Comparison of ENCODE assay signal across 1 cellular context in the genomic region with DNA sequence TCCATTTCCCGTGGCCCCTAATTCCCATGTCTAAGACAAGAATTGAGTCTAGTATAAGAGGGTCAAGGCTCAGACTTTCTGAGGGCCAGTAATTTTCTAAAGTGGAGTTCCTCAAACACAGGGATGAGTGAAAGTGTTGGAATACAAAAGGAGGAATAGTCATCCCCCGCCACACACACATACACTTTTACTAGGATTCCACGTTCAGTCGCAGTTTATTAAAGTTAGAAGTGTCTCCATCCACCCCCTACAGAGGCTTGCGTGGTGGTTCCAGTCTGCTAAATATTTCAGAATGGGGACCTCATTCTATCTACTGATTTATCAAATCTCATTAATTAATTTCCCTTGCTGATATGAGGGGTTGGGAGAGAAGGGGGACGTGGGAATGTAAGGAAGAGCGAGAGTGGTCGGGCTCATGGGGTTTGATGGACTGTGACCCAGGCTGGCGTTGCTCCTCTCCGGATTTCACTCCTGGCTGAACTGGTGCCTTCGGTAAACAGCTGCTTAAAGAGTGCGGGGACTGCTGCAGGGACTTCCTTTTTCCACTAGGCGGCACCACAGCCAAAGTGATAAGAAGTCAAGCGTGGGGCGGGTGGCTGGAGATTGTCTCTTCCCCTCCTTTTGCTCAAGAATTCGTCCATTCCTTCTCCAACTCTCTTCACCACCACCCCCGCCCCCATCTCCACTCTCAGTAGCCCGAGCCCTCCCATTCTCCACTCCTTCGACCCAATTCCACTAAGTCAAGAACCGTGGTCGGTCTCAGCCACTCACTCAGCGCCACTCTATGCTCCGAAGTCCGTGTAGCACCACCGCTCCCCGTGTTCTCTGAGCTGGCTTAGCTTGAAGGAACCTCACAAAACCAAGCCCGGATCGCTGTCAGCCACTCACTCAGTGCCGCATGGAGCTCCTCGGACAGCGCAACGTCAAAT.
TF ChIP-seq lines count a peak whose summit lies in the region.

No MANE protein-coding gene starts in this region.

TF ChIP-seq in SK-N-SH treated with all-trans-retinoic acid at 6 μM for 48 hours, 23 proteins besides CTCF, POLR2A, EP300 and RAD21 (continued from another document):
- TF ChIP-seq CREB5 (CRISPR knock-in tag; IDR thresholded peaks at IDR 0.05; ENCODE audit: low read depth) (no peak), RARB (CRISPR knock-in tag; IDR thresholded peaks at IDR 0.05) (no peak), ZNF70 (CRISPR knock-in tag; IDR thresholded peaks at IDR 0.05) (no peak), PPARA (CRISPR knock-in tag; IDR thresholded peaks at IDR 0.05; ENCODE audit: borderline replicate concordance) (no peak), ZFP3 (CRISPR knock-in tag; IDR thresholded peaks at IDR 0.05) (no peak), GLIS3 (CRISPR knock-in tag; IDR thresholded peaks at IDR 0.05) (no peak), ISL1 (CRISPR knock-in tag; IDR thresholded peaks at IDR 0.05) (no peak), CSDC2 (CRISPR knock-in tag; IDR thresholded peaks at IDR 0.05) (no peak)
